9 cellular contexts compared by ENCODE assay signal in genomic region chr15:52503788-52504496, GRCh38. TPM values are rescaled to one million over a fixed set of nuclear protein-coding genes. Genes with fewer than 3 reads are reported as not detected.
DNase-seq lines count a peak whose midpoint lies in the region; ATAC-seq and TF ChIP-seq lines count a peak whose summit lies in the region.
"Had no signal": no experiment of that assay in that cellular context is flagged by ENCODE, and none has a peak within 500 bp of the region (broad histone marks: within the 10 kb centered on the region; RNA-seq: fewer than 3 reads in every experiment).

No MANE protein-coding gene starts in this region.

- peak overlapping the region; percentile 34 for H3K4me3 Mint-ChIP-seq in activated naive CD4-positive, alpha-beta T cell treated with anti-CD3 and anti-CD28 coated beads, Interleukin-2, amount 50 U/mL, for 24 hours
- H3K4me3 Mint-ChIP-seq in activated naive CD4-positive, alpha-beta T cell treated with anti-CD3 and anti-CD28 coated beads for 36 hours = no peak overlapping the region
- peak overlapping the region; percentile 52 for H3K4me3 Mint-ChIP-seq in activated T-helper 1 cell treated with anti-CD3 and anti-CD28 coated beads, Interleukin-12 subunit alpha, Interleukin-12 subunit beta, Interleukin-2, Interleukin-4 antibody, amounts not matched to agents 30 ng/mL and 10 ng/mL and 1 ng/mL, durations not matched to agents 14 hours and 24 hours and 36 hours
- H3K4me3 Mint-ChIP-seq in WTC11 = no peak overlapping the region

- H3K27me3 ChIP-seq in upper lobe of right lung = no peaks in the 10 kb centered on the region

- no peak for DNase-seq in activated naive CD4-positive, alpha-beta T cell treated with anti-CD3 and anti-CD28 coated beads for 36 hours
- DNase-seq in activated T-helper 1 cell treated with anti-CD3 and anti-CD28 coated beads, Interleukin-12 subunit alpha, Interleukin-12 subunit beta, Interleukin-2, Interleukin-4 antibody, amounts not matched to agents 30 ng/mL and 10 ng/mL and 1 ng/mL, durations not matched to agents 14 hours and 24 hours and 36 hours (ENCODE audit: low spot score) = no peak
- DNase-seq in upper lobe of right lung (no peak), NCI-H2107 treated with DMSO at 0.1 percent for 48 hours (lab: John Stamatoyannopoulos, UW; ENCODE audit: unreplicated experiment) (no peak), dedifferentiated amniotic fluid mesenchymal stem cell (ENCODE audit: extremely low spot score) (no peak), WTC11 (ENCODE audit: low spot score) (no peak)

- no peaks in the 10 kb centered on the region for H3K4me1 ChIP-seq in upper lobe of right lung

- no peaks in the 10 kb centered on the region for H3K9me3 Mint-ChIP-seq in activated naive CD4-positive, alpha-beta T cell treated with anti-CD3 and anti-CD28 coated beads, Interleukin-2, amount 50 U/mL, for 24 hours
- no peaks in the 10 kb centered on the region for H3K9me3 Mint-ChIP-seq in activated naive CD4-positive, alpha-beta T cell treated with anti-CD3 and anti-CD28 coated beads for 36 hours
- H3K9me3 Mint-ChIP-seq in activated T-helper 1 cell treated with anti-CD3 and anti-CD28 coated beads, Interleukin-12 subunit alpha, Interleukin-12 subunit beta, Interleukin-2, Interleukin-4 antibody, amounts not matched to agents 30 ng/mL and 10 ng/mL and 1 ng/mL, durations not matched to agents 14 hours and 24 hours and 36 hours = no peaks in the 10 kb centered on the region
- no peaks in the 10 kb centered on the region for H3K9me3 Mint-ChIP-seq in WTC11

- H3K4me3 ChIP-seq in upper lobe of right lung = no peak overlapping the region

- ATAC-seq in HG03108 (IDR thresholded peaks at IDR 0.05; ENCODE audit: unreplicated experiment) (peak; percentile 81), upper lobe of right lung (peak; percentile 52), WTC11 (no peak)

- no peaks in the 10 kb centered on the region for H3K36me3 ChIP-seq in upper lobe of right lung

- peaks cover 41% of the 10 kb centered on the region for H3K4me1 Mint-ChIP-seq in activated naive CD4-positive, alpha-beta T cell treated with anti-CD3 and anti-CD28 coated beads, Interleukin-2, amount 50 U/mL, for 24 hours
- peaks cover 22% of the 10 kb centered on the region for H3K4me1 Mint-ChIP-seq in activated naive CD4-positive, alpha-beta T cell treated with anti-CD3 and anti-CD28 coated beads for 36 hours (ENCODE audit: low read depth)
- H3K4me1 Mint-ChIP-seq in activated T-helper 1 cell treated with anti-CD3 and anti-CD28 coated beads, Interleukin-12 subunit alpha, Interleukin-12 subunit beta, Interleukin-2, Interleukin-4 antibody, amounts not matched to agents 30 ng/mL and 10 ng/mL and 1 ng/mL, durations not matched to agents 14 hours and 24 hours and 36 hours (ENCODE audit: low read depth) = peaks cover 20% of the 10 kb centered on the region
- peaks cover 10% of the 10 kb centered on the region for H3K4me1 Mint-ChIP-seq in WTC11

- intact Hi-C loops in activated naive CD4-positive, alpha-beta T cell treated with anti-CD3 and anti-CD28 coated beads for 36 hours (cut with micrococcal nuclease) = no loop called here
- intact Hi-C loops in activated T-helper 1 cell treated with anti-CD3 and anti-CD28 coated beads, Interleukin-12 subunit alpha, Interleukin-12 subunit beta, Interleukin-2, Interleukin-4 antibody, amounts not matched to agents 30 ng/mL and 10 ng/mL and 1 ng/mL, durations not matched to agents 14 hours and 24 hours and 36 hours (cut with micrococcal nuclease) = no loop called here
- intact Hi-C loops in upper lobe of right lung (cut with DNase I) = no loop called here

- POLR2A ChIA-PET in WTC11 (lab: Charles Lee) = no interaction called here

- TF ChIP-seq CTCF in upper lobe of right lung (IDR thresholded peaks at IDR 0.05) (no peak), WTC11 (IDR thresholded peaks at IDR 0.05) (no peak)

- no peaks in the 10 kb centered on the region for H3K36me3 Mint-ChIP-seq in activated naive CD4-positive, alpha-beta T cell treated with anti-CD3 and anti-CD28 coated beads, Interleukin-2, amount 50 U/mL, for 24 hours
- no peaks in the 10 kb centered on the region for H3K36me3 Mint-ChIP-seq in activated naive CD4-positive, alpha-beta T cell treated with anti-CD3 and anti-CD28 coated beads for 36 hours (ENCODE audit: low read depth)
- peaks cover 5% of the 10 kb centered on the region for H3K36me3 Mint-ChIP-seq in activated T-helper 1 cell treated with anti-CD3 and anti-CD28 coated beads, Interleukin-12 subunit alpha, Interleukin-12 subunit beta, Interleukin-2, Interleukin-4 antibody, amounts not matched to agents 30 ng/mL and 10 ng/mL and 1 ng/mL, durations not matched to agents 14 hours and 24 hours and 36 hours (ENCODE audit: low read depth)
- H3K36me3 Mint-ChIP-seq in WTC11 = no peaks in the 10 kb centered on the region

- H3K27ac Mint-ChIP-seq in activated naive CD4-positive, alpha-beta T cell treated with anti-CD3 and anti-CD28 coated beads, Interleukin-2, amount 50 U/mL, for 24 hours = peak overlapping the region; percentile 85
- H3K27ac Mint-ChIP-seq in activated naive CD4-positive, alpha-beta T cell treated with anti-CD3 and anti-CD28 coated beads for 36 hours = no peak overlapping the region
- peak overlapping the region; percentile 32 for H3K27ac Mint-ChIP-seq in activated T-helper 1 cell treated with anti-CD3 and anti-CD28 coated beads, Interleukin-12 subunit alpha, Interleukin-12 subunit beta, Interleukin-2, Interleukin-4 antibody, amounts not matched to agents 30 ng/mL and 10 ng/mL and 1 ng/mL, durations not matched to agents 14 hours and 24 hours and 36 hours
- H3K27ac Mint-ChIP-seq in WTC11 = no peak overlapping the region

- no peaks in the 10 kb centered on the region for H3K27me3 Mint-ChIP-seq in activated naive CD4-positive, alpha-beta T cell treated with anti-CD3 and anti-CD28 coated beads, Interleukin-2, amount 50 U/mL, for 24 hours
- H3K27me3 Mint-ChIP-seq in activated naive CD4-positive, alpha-beta T cell treated with anti-CD3 and anti-CD28 coated beads for 36 hours (ENCODE audit: low read depth) = no peaks in the 10 kb centered on the region
- no peaks in the 10 kb centered on the region for H3K27me3 Mint-ChIP-seq in activated T-helper 1 cell treated with anti-CD3 and anti-CD28 coated beads, Interleukin-12 subunit alpha, Interleukin-12 subunit beta, Interleukin-2, Interleukin-4 antibody, amounts not matched to agents 30 ng/mL and 10 ng/mL and 1 ng/mL, durations not matched to agents 14 hours and 24 hours and 36 hours (ENCODE audit: insufficient read depth)
- H3K27me3 Mint-ChIP-seq in WTC11 (ENCODE audit: low read depth) = no peaks in the 10 kb centered on the region

- H3K27ac ChIP-seq in upper lobe of right lung = no peak overlapping the region
- H3K27ac ChIP-seq: C4-2B had no signal

- CTCF ChIA-PET in activated naive CD4-positive, alpha-beta T cell treated with anti-CD3 and anti-CD28 coated beads for 36 hours (lab: Charles Lee) = interaction anchor here (0.6 to 0.8 kb wide), 4 partner anchors 28 to 207 kb away, joined by 3 to 7 read pairs (median 4); no protein-coding TSS in a partner anchor
- CTCF ChIA-PET in WTC11 (lab: Charles Lee) = interaction anchor here (0.7 kb wide), 1 partner anchor 287 kb away, joined by 4 read pairs; no protein-coding TSS in a partner anchor

- no peaks in the 10 kb centered on the region for H3K9me3 ChIP-seq in upper lobe of right lung

TF ChIP-seq in WTC11, 78 proteins besides CTCF, POLR2A, EP300 and RAD21 (continues in another document):
- TF ChIP-seq IRF2 (CRISPR knock-in tag; IDR thresholded peaks at IDR 0.05; ENCODE audit: borderline replicate concordance, low read depth) (no peak), ZNF425 (CRISPR knock-in tag; conservative IDR thresholded peaks at IDR 0.05) (no peak), TEAD1 (CRISPR knock-in tag; IDR thresholded peaks at IDR 0.05) (no peak), CBFB (CRISPR knock-in tag; IDR thresholded peaks at IDR 0.05; ENCODE audit: low read depth) (no peak), SMAD3 (CRISPR knock-in tag; IDR thresholded peaks at IDR 0.05; ENCODE audit: borderline replicate concordance) (no peak), KAT7 (CRISPR knock-in tag; IDR thresholded peaks at IDR 0.05; ENCODE audit: borderline replicate concordance) (no peak), TCF7 (CRISPR knock-in tag; IDR thresholded peaks at IDR 0.05; ENCODE audit: low read depth) (no peak), JAZF1 (CRISPR knock-in tag; IDR thresholded peaks at IDR 0.05) (no peak)
- TF ChIP-seq, protein P1, sequence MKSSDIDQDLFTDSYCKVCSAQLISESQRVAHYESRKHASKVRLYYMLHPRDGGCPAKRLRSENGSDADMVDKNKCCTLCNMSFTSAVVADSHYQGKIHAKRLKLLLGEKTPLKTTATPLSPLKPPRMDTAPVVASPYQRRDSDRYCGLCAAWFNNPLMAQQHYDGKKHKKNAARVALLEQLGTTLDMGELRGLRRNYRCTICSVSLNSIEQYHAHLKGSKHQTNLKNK (CRISPR knock-in tag; IDR thresholded peaks at IDR 0.05) = no peak
- TF ChIP-seq, protein P2, sequence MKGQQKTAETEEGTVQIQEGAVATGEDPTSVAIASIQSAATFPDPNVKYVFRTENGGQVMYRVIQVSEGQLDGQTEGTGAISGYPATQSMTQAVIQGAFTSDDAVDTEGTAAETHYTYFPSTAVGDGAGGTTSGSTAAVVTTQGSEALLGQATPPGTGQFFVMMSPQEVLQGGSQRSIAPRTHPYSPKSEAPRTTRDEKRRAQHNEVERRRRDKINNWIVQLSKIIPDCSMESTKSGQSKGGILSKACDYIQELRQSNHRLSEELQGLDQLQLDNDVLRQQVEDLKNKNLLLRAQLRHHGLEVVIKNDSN (CRISPR knock-in tag; IDR thresholded peaks at IDR 0.05) = no peak

RNA-seq across cellular contexts. Expression of gene MYO5A, which starts 24.7 kb away (rescaled TPM):
- total RNA-seq in activated naive CD4-positive, alpha-beta T cell treated with anti-CD3 and anti-CD28 coated beads for 36 hours = 10 to 100 TPM; 13.2 to 13.7 TPM
- 26.2 and 27.8 TPM in 2 replicates for total RNA-seq in activated T-helper 1 cell treated with anti-CD3 and anti-CD28 coated beads, Interleukin-12 subunit alpha, Interleukin-12 subunit beta, Interleukin-2, Interleukin-4 antibody, amounts not matched to agents 30 ng/mL and 10 ng/mL and 1 ng/mL, durations not matched to agents 14 hours and 24 hours and 36 hours
- total RNA-seq in upper lobe of right lung = 26.0 TPM
- total RNA-seq in WTC11 (2021) = 29.2 to 33.3 TPM (median 32.1 TPM) in 3 replicates

Comparison
In these comparisons a context has a peak if more than half of its experiments do, and no peak if none do; other contexts are left out.
1. H3K27ac Mint-ChIP-seq: peak in activated naive CD4-positive, alpha-beta T cell treated with anti-CD3 and anti-CD28 coated beads, Interleukin-2, amount 50 U/mL, for 24 hours (single experiment) and activated T-helper 1 cell treated with anti-CD3 and anti-CD28 coated beads, Interleukin-12 subunit alpha, Interleukin-12 subunit beta, Interleukin-2, Interleukin-4 antibody, amounts not matched to agents 30 ng/mL and 10 ng/mL and 1 ng/mL, durations not matched to agents 14 hours and 24 hours and 36 hours (single experiment); none in activated naive CD4-positive, alpha-beta T cell treated with anti-CD3 and anti-CD28 coated beads for 36 hours (single experiment) and WTC11 (single experiment).
2. H3K4me3 Mint-ChIP-seq: peak in activated naive CD4-positive, alpha-beta T cell treated with anti-CD3 and anti-CD28 coated beads, Interleukin-2, amount 50 U/mL, for 24 hours (single experiment) and activated T-helper 1 cell treated with anti-CD3 and anti-CD28 coated beads, Interleukin-12 subunit alpha, Interleukin-12 subunit beta, Interleukin-2, Interleukin-4 antibody, amounts not matched to agents 30 ng/mL and 10 ng/mL and 1 ng/mL, durations not matched to agents 14 hours and 24 hours and 36 hours (single experiment); none in activated naive CD4-positive, alpha-beta T cell treated with anti-CD3 and anti-CD28 coated beads for 36 hours (single experiment) and WTC11 (single experiment).